ENCODE assay signal across 24 cellular contexts in the genomic region with DNA sequence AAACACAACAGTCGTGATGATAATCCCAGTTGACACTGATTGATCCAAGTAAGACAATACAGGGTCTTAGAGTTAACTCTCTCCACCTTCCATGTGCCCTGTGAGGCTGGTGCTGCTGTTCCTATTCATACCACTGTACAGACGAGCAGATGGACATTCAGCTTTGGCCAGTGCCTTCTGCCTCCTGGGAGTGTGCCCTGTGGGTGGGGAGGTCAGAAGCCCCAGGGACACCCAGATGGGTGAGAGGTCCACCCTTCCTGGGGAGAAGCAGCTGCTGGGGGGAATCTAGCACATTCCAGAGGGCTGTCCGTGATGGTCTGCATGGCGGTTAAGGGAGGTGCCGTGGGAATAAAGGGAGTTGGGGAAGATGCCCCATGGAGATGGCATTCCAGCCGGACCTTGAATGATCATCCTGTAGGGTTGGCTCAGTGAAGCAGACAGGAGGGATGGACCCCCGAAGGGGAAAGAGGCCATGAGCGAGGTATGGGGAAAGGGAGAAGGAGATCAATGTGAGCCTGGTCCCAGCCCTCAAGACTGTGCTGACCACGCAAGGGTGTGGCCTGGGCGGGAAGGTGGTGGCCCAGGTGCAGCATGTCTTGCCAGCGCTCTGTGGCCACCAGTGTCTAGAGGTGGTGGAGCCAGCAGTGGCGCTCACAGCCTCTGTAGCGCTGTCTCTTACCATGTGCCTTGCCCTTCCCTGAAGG.
DNase-seq lines count a peak whose midpoint lies in the region; ATAC-seq, FAIRE-seq and TF ChIP-seq lines count a peak whose summit lies in the region.
"Had no signal": no experiment of that assay in that cellular context is flagged by ENCODE, and none has a peak within 500 bp of the region (broad histone marks: within the 10 kb centered on the region; RNA-seq: fewer than 3 reads in every experiment).

No MANE protein-coding gene starts in this region.

- H3K4me1 ChIP-seq in hepatocyte (ENCODE audit: insufficient read depth) (peaks cover 6% of the 10 kb centered on the region), prostate gland (replicated peaks) (no peaks in the 10 kb centered on the region), pancreas (no peaks in the 10 kb centered on the region)
- H3K4me1 ChIP-seq: Peyer's patch had no signal

- no peaks in the 10 kb centered on the region for H3K9me2 ChIP-seq in hepatocyte (replicated peaks; ENCODE audit: insufficient read depth)

- intact Hi-C loops in prostate gland (cut with DNase I) = no loop called here
- intact Hi-C loops in pancreas (cut with DNase I) = no loop called here

- peak; percentile 59 for DNase-seq in NCI-H82 (lab: John Stamatoyannopoulos, UW)
- DNase-seq in NCI-H82 treated with DMSO at 0.1 percent for 48 hours (lab: John Stamatoyannopoulos, UW; ENCODE audit: unreplicated experiment) = no peak
- peak; percentile 23 for DNase-seq in WERI-Rb-1
- no peak for DNase-seq in hepatocyte (ENCODE audit: low spot score)
- peak; percentile 3 for DNase-seq in prostate gland (ENCODE audit: low spot score)
- no peak for DNase-seq in medulla oblongata (ENCODE audit: extremely low spot score)
- DNase-seq in pancreas = no peak
- DNase-seq: AML-193; DND-41; Kasumi-1; MM.1S; NCI-H1092 treated with DMSO at 0.1 percent for 48 hours; NCI-H146; NCI-H2029 treated with DMSO at 0.1 percent for 48 hours; NCI-H2171; NCI-H446; NCI-H69; NK-92 treated with Interleukin-12 subunit alpha and Interleukin-12 subunit beta, amount 100 ng/mL, for 24 hours; SHP77 had no signal

- no peaks in the 10 kb centered on the region for H3K79me2 ChIP-seq in hepatocyte

- H4K20me1 ChIP-seq in hepatocyte (ENCODE audit: insufficient read depth, poor library complexity, severe bottlenecking) = no peaks in the 10 kb centered on the region

- H3K36me3 ChIP-seq in WERI-Rb-1 (no peaks in the 10 kb centered on the region; the same call in 1 of the 2 replicates), hepatocyte (replicated peaks; ENCODE audit: insufficient read depth, low read depth) (no peaks in the 10 kb centered on the region), prostate gland (no peaks in the 10 kb centered on the region), pancreas (no peaks in the 10 kb centered on the region)
- H3K36me3 ChIP-seq: Peyer's patch had no signal

- 88% methylated on average over 13 of the region's 13 CpGs for WGBS in hepatocyte (ENCODE audit: low lambda C conversion rate, missing lambda C conversion rate)
- 88% methylated on average over 13 of the region's 13 CpGs for WGBS in prostate gland
- 82 to 92% methylated on average over 13 of the region's 13 CpGs for WGBS in pancreas, 2 donors

- H3K4me3 ChIP-seq in WERI-Rb-1 (ENCODE audit: low read depth, low read length) (no peak overlapping the region), hepatocyte (no peak overlapping the region), prostate gland (no peak overlapping the region), pancreas (no peak overlapping the region)
- H3K4me3 ChIP-seq: Peyer's patch had no signal

- H3K27ac ChIP-seq in WERI-Rb-1 = no peak overlapping the region
- H3K27ac ChIP-seq in hepatocyte = peak overlapping the region; percentile 51
- no peak overlapping the region for H3K27ac ChIP-seq in prostate gland
- no peak overlapping the region for H3K27ac ChIP-seq in pancreas
- H3K27ac ChIP-seq: 22Rv1, C4-2B, Peyer's patch had no signal

- no peak for TF ChIP-seq CTCF in WERI-Rb-1 (IDR thresholded peaks at IDR 0.05; ENCODE audit: low read depth, low read length)
- TF ChIP-seq CTCF in hepatocyte (IDR thresholded peaks at IDR 0.05; ENCODE audit: poor library complexity) = no peak
- TF ChIP-seq CTCF in prostate gland (IDR thresholded peaks at IDR 0.05) = no peak
- no peak for TF ChIP-seq CTCF in pancreas (IDR thresholded peaks at IDR 0.05)

- H3K27me3 ChIP-seq in WERI-Rb-1 (ENCODE audit: insufficient read depth, low read depth, severe bottlenecking) (no peaks in the 10 kb centered on the region), hepatocyte (no peaks in the 10 kb centered on the region), prostate gland (replicated peaks; ENCODE audit: insufficient read depth) (no peaks in the 10 kb centered on the region), pancreas (no peaks in the 10 kb centered on the region)
- H3K27me3 ChIP-seq: Peyer's patch had no signal

- H2AFZ ChIP-seq in hepatocyte = no peak overlapping the region

- no peak overlapping the region for H3K4me2 ChIP-seq in hepatocyte

- TF ChIP-seq POLR2A in prostate gland (IDR thresholded peaks at IDR 0.05) = no peak

- no peak for FAIRE-seq in pancreas (lab: Jason Lieb, UNC)
- FAIRE-seq: G401.6 had no signal

- H3K9me3 ChIP-seq in WERI-Rb-1 (ENCODE audit: severe bottlenecking) (no peaks in the 10 kb centered on the region), hepatocyte (ENCODE audit: low read depth) (no peaks in the 10 kb centered on the region), prostate gland (no peaks in the 10 kb centered on the region), pancreas (no peaks in the 10 kb centered on the region)

- ATAC-seq in HG03571 (IDR thresholded peaks at IDR 0.05; ENCODE audit: unreplicated experiment) (no peak), pancreas (no peak)

Comparison
In these comparisons a context has a peak if more than half of its experiments do, and no peak if none do; other contexts are left out.
1. DNase-seq: peak in NCI-H82 (single experiment), WERI-Rb-1 (single experiment) and prostate gland (single experiment); none in NCI-H82 treated with DMSO at 0.1 percent for 48 hours (single experiment), hepatocyte (single experiment), medulla oblongata (single experiment) and pancreas (0 of 6).